Comparison of ENCODE assay signal across 1 cellular context in genomic region chr12:6955462-6956331, GRCh38.
TF ChIP-seq lines count a peak whose summit lies in the region.

No MANE protein-coding gene starts in this region.

TF ChIP-seq in WTC11, 78 proteins besides CTCF, POLR2A, EP300 and RAD21 (continued from another document):
- no peak for TF ChIP-seq AR (CRISPR knock-in tag; IDR thresholded peaks at IDR 0.05)
- no peak for TF ChIP-seq AFF4 (CRISPR knock-in tag; IDR thresholded peaks at IDR 0.05; ENCODE audit: borderline replicate concordance)
- TF ChIP-seq NR3C1 (CRISPR knock-in tag; conservative IDR thresholded peaks at IDR 0.05; ENCODE audit: low read depth): no peak
- no peak for TF ChIP-seq MAX (CRISPR knock-in tag; IDR thresholded peaks at IDR 0.05)
- TF ChIP-seq HMGXB4 (CRISPR knock-in tag; IDR thresholded peaks at IDR 0.05): no peak
